2 cellular contexts compared by ENCODE assay signal in genomic region chr10:4802711-4803487, GRCh38.
TF ChIP-seq lines count a peak whose summit lies in the region.

No MANE protein-coding gene starts in this region.

TF ChIP-seq in IMR-90, 13 proteins besides CTCF, POLR2A, EP300 and RAD21:
- TF ChIP-seq MAFK (IDR thresholded peaks at IDR 0.05; ENCODE audit: low read depth, low read length): no peak
- TF ChIP-seq CHD1 (IDR thresholded peaks at IDR 0.05; ENCODE audit: low read depth, low read length): no peak
- TF ChIP-seq ELK1 (IDR thresholded peaks at IDR 0.05; ENCODE audit: borderline replicate concordance, low read depth, low read length): no peak
- no peak for TF ChIP-seq CEBPB (IDR thresholded peaks at IDR 0.05; ENCODE audit: low read depth, low read length)
- TF ChIP-seq BHLHE40 (IDR thresholded peaks at IDR 0.05; ENCODE audit: low read depth, low read length): no peak
- TF ChIP-seq FOS (IDR thresholded peaks at IDR 0.05; ENCODE audit: low read depth, low read length): no peak
- TF ChIP-seq MAZ (IDR thresholded peaks at IDR 0.05; ENCODE audit: borderline replicate concordance, low read depth, low read length): no peak
- no peak for TF ChIP-seq SMC3 (IDR thresholded peaks at IDR 0.05; ENCODE audit: low read depth, low read length)
- no peak for TF ChIP-seq RFX5 (IDR thresholded peaks at IDR 0.05; ENCODE audit: low read depth, low read length)
- no peak for TF ChIP-seq USF2 (IDR thresholded peaks at IDR 0.05; ENCODE audit: low read depth, low read length)
- no peak for TF ChIP-seq RCOR1 (IDR thresholded peaks at IDR 0.05; ENCODE audit: insufficient replicate concordance, low read length)
- no peak for TF ChIP-seq NFE2L2 (IDR thresholded peaks at IDR 0.05; ENCODE audit: low read depth, low read length)
- no peak for TF ChIP-seq MXI1 (IDR thresholded peaks at IDR 0.05; ENCODE audit: borderline replicate concordance, low read depth, low read length)

TF ChIP-seq in H1, 55 proteins besides CTCF, POLR2A, EP300 and RAD21:
- TF ChIP-seq RNF2 (IDR thresholded peaks at IDR 0.05; ENCODE audit: borderline replicate concordance, low read depth, low read length, missing control alignments, poor library complexity, severe bottlenecking) (no peak), ASH2L (IDR thresholded peaks at IDR 0.05; ENCODE audit: low read length) (no peak), RFX5 (IDR thresholded peaks at IDR 0.05; ENCODE audit: borderline replicate concordance, low read depth, low read length) (no peak)
